ENCODE assay signal across 12 cellular contexts in the genomic region with DNA sequence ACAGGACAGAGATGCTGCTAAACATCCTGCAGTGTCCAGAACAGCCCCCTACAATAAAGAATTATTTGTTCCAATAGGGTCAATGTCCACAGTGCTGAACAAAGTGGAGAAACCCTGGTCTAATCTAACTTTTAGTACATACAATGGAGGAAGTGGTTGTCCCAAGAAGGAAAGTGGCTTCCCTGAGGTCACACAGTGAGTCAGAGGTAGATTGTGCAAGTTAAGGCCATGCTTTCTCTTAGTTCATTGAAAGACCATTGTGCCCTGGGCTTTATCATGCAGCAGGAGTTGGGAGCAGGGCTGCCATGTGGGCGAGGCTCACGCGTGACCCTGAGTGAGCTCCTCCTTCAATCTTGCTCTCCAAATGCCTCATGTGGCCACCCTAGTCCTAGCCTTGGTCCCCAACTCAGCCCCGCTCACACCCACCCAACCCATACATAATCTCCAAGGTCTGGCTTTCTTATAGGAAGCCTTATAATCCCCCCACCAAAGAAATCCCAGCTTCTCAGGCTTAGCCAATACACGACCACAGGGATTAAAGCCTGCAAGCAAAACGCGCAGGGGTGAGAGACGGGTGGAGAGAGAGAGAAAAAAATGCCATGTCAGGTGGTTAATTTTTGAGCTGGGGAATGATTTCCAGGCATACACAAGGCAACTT. TPM values are rescaled to one million over a fixed set of nuclear protein-coding genes. Genes with fewer than 3 reads are reported as not detected.
DNase-seq lines count a peak whose midpoint lies in the region; ATAC-seq and TF ChIP-seq lines count a peak whose summit lies in the region.
"Had no signal": no experiment of that assay in that cellular context is flagged by ENCODE, and none has a peak within 500 bp of the region (broad histone marks: within the 10 kb centered on the region; RNA-seq: fewer than 3 reads in every experiment).

No MANE protein-coding gene starts in this region.

- H3K9me3 Mint-ChIP-seq in WTC11 (peaks cover 16% of the 10 kb centered on the region), endothelial cell (ENCODE audit: unreplicated experiment) (no peaks in the 10 kb centered on the region)

- peaks cover 14% of the 10 kb centered on the region for H3K4me1 Mint-ChIP-seq in WTC11
- H3K4me1 Mint-ChIP-seq in endothelial cell (ENCODE audit: unreplicated experiment): no peaks in the 10 kb centered on the region
- H3K4me1 Mint-ChIP-seq: T-cell had no signal

- TF ChIP-seq CTCF in WTC11 (IDR thresholded peaks at IDR 0.05): no peak
- no peak for TF ChIP-seq CTCF in endothelial cell (IDR thresholded peaks at IDR 0.05; ENCODE audit: unreplicated experiment)

- no peak overlapping the region for H3K27ac Mint-ChIP-seq in WTC11
- no peak overlapping the region for H3K27ac Mint-ChIP-seq in endothelial cell (ENCODE audit: unreplicated experiment)
- H3K27ac Mint-ChIP-seq: T-cell had no signal

- peak overlapping the region; percentile 78 for H3K27ac ChIP-seq in substantia nigra (ENCODE audit: low read depth, low read length, poor library complexity, severe bottlenecking)
- H3K27ac ChIP-seq: 22Rv1 had no signal

- H3K27me3 Mint-ChIP-seq in WTC11 (ENCODE audit: low read depth) (no peaks in the 10 kb centered on the region; the same call in 1 of the 2 replicates), endothelial cell (ENCODE audit: unreplicated experiment) (peaks cover 2% of the 10 kb centered on the region)

- ATAC-seq in WTC11: peak; percentile 67
- ATAC-seq: T-cell had no signal

- DNase-seq in NK-92 treated with Interleukin-12 subunit alpha and Interleukin-12 subunit beta, amount 100 ng/mL, for 24 hours (lab: John Stamatoyannopoulos, UW): peak; percentile 39
- DNase-seq in NK-92 (lab: John Stamatoyannopoulos, UW; ENCODE audit: unreplicated experiment): no peak
- DNase-seq in WTC11 (ENCODE audit: low spot score): no peak
- DNase-seq in kidney tubule cell (ENCODE audit: low spot score): peak; percentile 61
- DNase-seq in substantia nigra (lab: John Stamatoyannopoulos, UW): peak in 5 of 49 donors; percentile 28 to 54 (median 38)
- no peak for DNase-seq in endothelial cell (ENCODE audit: low spot score)
- no peak for DNase-seq in Ammon's horn (ENCODE audit: low spot score)
- no peak for DNase-seq in dedifferentiated amniotic fluid mesenchymal stem cell (ENCODE audit: extremely low spot score)
- DNase-seq: DND-41 had no signal

- H3K36me3 Mint-ChIP-seq in WTC11 (peaks cover 12% of the 10 kb centered on the region), endothelial cell (ENCODE audit: low read depth, unreplicated experiment) (no peaks in the 10 kb centered on the region)
- H3K36me3 Mint-ChIP-seq: T-cell had no signal

- H3K4me3 Mint-ChIP-seq in WTC11: no peak overlapping the region
- H3K4me3 Mint-ChIP-seq in endothelial cell (ENCODE audit: unreplicated experiment): no peak overlapping the region
- H3K4me3 Mint-ChIP-seq: neural crest cell, T-cell had no signal

- CTCF ChIA-PET in WTC11 (lab: Charles Lee): interaction anchor here (0.6 kb wide), 1 partner anchor 81 kb away, joined by 3 read pairs; no protein-coding TSS in a partner anchor

- POLR2A ChIA-PET in WTC11 (lab: Charles Lee): no interaction called here

TF ChIP-seq in WTC11, 78 proteins besides CTCF, POLR2A, EP300 and RAD21:
- TF ChIP-seq GABPB1 (CRISPR knock-in tag; IDR thresholded peaks at IDR 0.05) (peak; percentile 82; the same call in 1 of the 2 replicates), ATF1 (CRISPR knock-in tag; IDR thresholded peaks at IDR 0.05) (no peak)

RNA-seq across cellular contexts. Expression of gene SLC13A3, which starts 19.9 kb away (rescaled TPM):
- total RNA-seq in WTC11 (2021) (10.6 to 13.5 TPM (median 11.9 TPM) in 3 replicates), endothelial cell (ENCODE audit: unreplicated experiment) (0.90 TPM)

RNA-seq across cellular contexts. Expression of gene TP53RK, which starts 57.9 kb away (rescaled TPM):
- total RNA-seq in WTC11 (2021) (11.9 to 13.4 TPM (median 12.4 TPM) in 3 replicates), endothelial cell (ENCODE audit: unreplicated experiment) (10.2 TPM)

Comparison
In these comparisons a context has a peak if more than half of its experiments do, and no peak if none do; other contexts are left out.
1. DNase-seq: peak in NK-92 treated with Interleukin-12 subunit alpha and Interleukin-12 subunit beta, amount 100 ng/mL, for 24 hours (single experiment) and kidney tubule cell (single experiment); none in NK-92 (single experiment), WTC11 (single experiment), endothelial cell (single experiment), Ammon's horn (single experiment) and dedifferentiated amniotic fluid mesenchymal stem cell (single experiment).